Comparison of ENCODE assay signal across 1 cellular context in the genomic region with DNA sequence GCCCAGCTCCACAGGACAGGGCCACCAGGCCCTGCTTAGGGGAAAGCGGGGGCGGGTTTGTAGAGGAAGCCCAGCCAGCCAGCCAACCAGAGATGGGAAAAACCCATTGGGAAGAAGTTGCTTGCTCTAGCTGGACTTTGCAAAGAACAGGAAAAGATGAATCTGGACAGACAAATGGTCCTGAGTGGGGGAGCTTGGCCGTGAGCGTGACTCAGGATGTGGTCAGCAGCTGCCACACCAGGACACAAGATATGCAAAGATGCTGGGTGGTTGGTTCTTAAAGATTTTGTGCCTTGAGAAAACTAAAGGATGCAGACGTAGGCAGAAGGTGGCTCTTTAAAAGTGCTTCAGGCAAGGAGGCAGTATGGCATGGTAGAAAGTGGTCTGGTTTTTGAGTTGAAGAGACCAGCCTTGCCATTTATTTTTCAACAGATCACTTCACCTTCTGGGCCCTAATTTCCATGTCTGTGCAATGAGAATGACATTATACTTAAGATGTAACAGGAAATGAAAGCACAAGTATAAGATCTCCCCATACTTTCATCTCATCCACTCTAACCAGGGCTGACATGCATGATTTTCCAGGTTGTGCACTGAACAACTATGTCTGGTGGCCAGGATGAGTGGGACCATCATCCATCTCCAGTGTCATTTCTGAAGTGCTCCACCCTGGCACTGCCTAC.
A peak's percentile ranks its signal among the peaks of the same experiment; 100 is the strongest.
TF ChIP-seq lines count a peak whose summit lies in the region.

No MANE protein-coding gene starts in this region.

TF ChIP-seq in K562, 482 proteins besides CTCF, POLR2A, EP300 and RAD21:
- TF ChIP-seq TRIM28 (IDR thresholded peaks at IDR 0.05) (no peak), KLF1 (tag; IDR thresholded peaks at IDR 0.05) (no peak), SMARCA4 (IDR thresholded peaks at IDR 0.05) (no peak), FOSL1 (tag; conservative IDR thresholded peaks at IDR 0.05) (peak; percentile 58), ZNF41 (CRISPR knock-in tag; conservative IDR thresholded peaks at IDR 0.05) (no peak), CREBBP (IDR thresholded peaks at IDR 0.05; ENCODE audit: low read depth, low read length) (no peak), CBFA2T3 (IDR thresholded peaks at IDR 0.05) (0 out of 2 replicates have a peak, but pooled peaks have one; percentile 4), GABPA (tag; conservative IDR thresholded peaks at IDR 0.05; ENCODE audit: low read depth) (0 out of 2 replicates have a peak, but pooled peaks have one; percentile 31), TCFL5 (CRISPR knock-in tag; conservative IDR thresholded peaks at IDR 0.05) (no peak), ZNF274 (IDR thresholded peaks at IDR 0.05; ENCODE audit: borderline replicate concordance, low read depth, low read length) (no peak), CHD1 (IDR thresholded peaks at IDR 0.05; ENCODE audit: low read length) (no peak), SIX5 (IDR thresholded peaks at IDR 0.05; ENCODE audit: borderline replicate concordance in 1 of 2, insufficient read depth in 1 of 2, low read depth in 1 of 2, low read length in 2 of 2) (no peak), TAF1 (IDR thresholded peaks at IDR 0.05; ENCODE audit: control insufficient read depth, extremely low read depth, insufficient read depth, low read length, severe bottlenecking) (no peak), HNRNPUL1 (IDR thresholded peaks at IDR 0.05; ENCODE audit: low read length) (no peak), SOX6 (IDR thresholded peaks at IDR 0.05) (no peak), EGR1 (conservative IDR thresholded peaks at IDR 0.05) (0 out of 2 replicates have a peak, but pooled peaks have one; percentile 14), ZNF354B (CRISPR knock-in tag; IDR thresholded peaks at IDR 0.05) (no peak), RUNX1 (IDR thresholded peaks at IDR 0.05; ENCODE audit: low read depth) (no peak), MIER1 (IDR thresholded peaks at IDR 0.05; ENCODE audit: low read depth) (no peak), HEY1 (CRISPR knock-in tag; IDR thresholded peaks at IDR 0.05; ENCODE audit: borderline replicate concordance) (no peak), DIDO1 (tag; IDR thresholded peaks at IDR 0.05; ENCODE audit: low read depth) (no peak), POLR3A (IDR thresholded peaks at IDR 0.05; ENCODE audit: borderline replicate concordance, extremely low read depth, insufficient read depth, insufficient read length) (no peak), THRAP3 (IDR thresholded peaks at IDR 0.05; ENCODE audit: borderline replicate concordance) (no peak), SMAD1 (IDR thresholded peaks at IDR 0.05; ENCODE audit: low read depth, low read length, partially characterized antibody) (no peak), ZNF785 (CRISPR knock-in tag; IDR thresholded peaks at IDR 0.05) (no peak), ETV5 (CRISPR knock-in tag; IDR thresholded peaks at IDR 0.05; ENCODE audit: low read depth) (no peak), RCOR1 (IDR thresholded peaks at IDR 0.05; ENCODE audit: borderline replicate concordance in 1 of 2, low read depth in 2 of 2, low read length in 2 of 2) (0 out of 4 replicates have a peak, but pooled peaks of 1 of the 2 experiments have one; percentile 26), BRCA1 (IDR thresholded peaks at IDR 0.05) (no peak), BRCA1 (CRISPR knock-in tag; IDR thresholded peaks at IDR 0.05) (no peak), TEAD1 (CRISPR knock-in tag; IDR thresholded peaks at IDR 0.05) (no peak)
- TF ChIP-seq, protein P1, sequence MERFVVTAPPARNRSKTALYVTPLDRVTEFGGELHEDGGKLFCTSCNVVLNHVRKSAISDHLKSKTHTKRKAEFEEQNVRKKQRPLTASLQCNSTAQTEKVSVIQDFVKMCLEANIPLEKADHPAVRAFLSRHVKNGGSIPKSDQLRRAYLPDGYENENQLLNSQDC (CRISPR knock-in tag; IDR thresholded peaks at IDR 0.05) = no peak
- TF ChIP-seq, protein P2, sequence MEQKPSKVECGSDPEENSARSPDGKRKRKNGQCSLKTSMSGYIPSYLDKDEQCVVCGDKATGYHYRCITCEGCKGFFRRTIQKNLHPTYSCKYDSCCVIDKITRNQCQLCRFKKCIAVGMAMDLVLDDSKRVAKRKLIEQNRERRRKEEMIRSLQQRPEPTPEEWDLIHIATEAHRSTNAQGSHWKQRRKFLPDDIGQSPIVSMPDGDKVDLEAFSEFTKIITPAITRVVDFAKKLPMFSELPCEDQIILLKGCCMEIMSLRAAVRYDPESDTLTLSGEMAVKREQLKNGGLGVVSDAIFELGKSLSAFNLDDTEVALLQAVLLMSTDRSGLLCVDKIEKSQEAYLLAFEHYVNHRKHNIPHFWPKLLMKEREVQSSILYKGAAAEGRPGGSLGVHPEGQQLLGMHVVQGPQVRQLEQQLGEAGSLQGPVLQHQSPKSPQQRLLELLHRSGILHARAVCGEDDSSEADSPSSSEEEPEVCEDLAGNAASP (IDR thresholded peaks at IDR 0.05) = no peak
- TF ChIP-seq, protein P3, sequence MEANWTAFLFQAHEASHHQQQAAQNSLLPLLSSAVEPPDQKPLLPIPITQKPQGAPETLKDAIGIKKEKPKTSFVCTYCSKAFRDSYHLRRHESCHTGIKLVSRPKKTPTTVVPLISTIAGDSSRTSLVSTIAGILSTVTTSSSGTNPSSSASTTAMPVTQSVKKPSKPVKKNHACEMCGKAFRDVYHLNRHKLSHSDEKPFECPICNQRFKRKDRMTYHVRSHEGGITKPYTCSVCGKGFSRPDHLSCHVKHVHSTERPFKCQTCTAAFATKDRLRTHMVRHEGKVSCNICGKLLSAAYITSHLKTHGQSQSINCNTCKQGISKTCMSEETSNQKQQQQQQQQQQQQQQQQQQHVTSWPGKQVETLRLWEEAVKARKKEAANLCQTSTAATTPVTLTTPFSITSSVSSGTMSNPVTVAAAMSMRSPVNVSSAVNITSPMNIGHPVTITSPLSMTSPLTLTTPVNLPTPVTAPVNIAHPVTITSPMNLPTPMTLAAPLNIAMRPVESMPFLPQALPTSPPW (CRISPR knock-in tag; IDR thresholded peaks at IDR 0.05) = no peak
- TF ChIP-seq, protein P4, sequence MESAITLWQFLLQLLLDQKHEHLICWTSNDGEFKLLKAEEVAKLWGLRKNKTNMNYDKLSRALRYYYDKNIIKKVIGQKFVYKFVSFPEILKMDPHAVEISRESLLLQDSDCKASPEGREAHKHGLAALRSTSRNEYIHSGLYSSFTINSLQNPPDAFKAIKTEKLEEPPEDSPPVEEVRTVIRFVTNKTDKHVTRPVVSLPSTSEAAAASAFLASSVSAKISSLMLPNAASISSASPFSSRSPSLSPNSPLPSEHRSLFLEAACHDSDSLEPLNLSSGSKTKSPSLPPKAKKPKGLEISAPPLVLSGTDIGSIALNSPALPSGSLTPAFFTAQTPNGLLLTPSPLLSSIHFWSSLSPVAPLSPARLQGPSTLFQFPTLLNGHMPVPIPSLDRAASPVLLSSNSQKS (CRISPR knock-in tag; IDR thresholded peaks at IDR 0.05) = no peak
- TF ChIP-seq, protein P5, sequence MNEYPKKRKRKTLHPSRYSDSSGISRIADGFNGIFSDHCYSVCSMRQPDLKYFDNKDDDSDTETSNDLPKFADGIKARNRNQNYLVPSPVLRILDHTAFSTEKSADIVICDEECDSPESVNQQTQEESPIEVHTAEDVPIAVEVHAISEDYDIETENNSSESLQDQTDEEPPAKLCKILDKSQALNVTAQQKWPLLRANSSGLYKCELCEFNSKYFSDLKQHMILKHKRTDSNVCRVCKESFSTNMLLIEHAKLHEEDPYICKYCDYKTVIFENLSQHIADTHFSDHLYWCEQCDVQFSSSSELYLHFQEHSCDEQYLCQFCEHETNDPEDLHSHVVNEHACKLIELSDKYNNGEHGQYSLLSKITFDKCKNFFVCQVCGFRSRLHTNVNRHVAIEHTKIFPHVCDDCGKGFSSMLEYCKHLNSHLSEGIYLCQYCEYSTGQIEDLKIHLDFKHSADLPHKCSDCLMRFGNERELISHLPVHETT (CRISPR knock-in tag; conservative IDR thresholded peaks at IDR 0.05 in 1 of 2, IDR thresholded peaks at IDR 0.05 in 1 of 2) = no peak
- TF ChIP-seq, protein P6, sequence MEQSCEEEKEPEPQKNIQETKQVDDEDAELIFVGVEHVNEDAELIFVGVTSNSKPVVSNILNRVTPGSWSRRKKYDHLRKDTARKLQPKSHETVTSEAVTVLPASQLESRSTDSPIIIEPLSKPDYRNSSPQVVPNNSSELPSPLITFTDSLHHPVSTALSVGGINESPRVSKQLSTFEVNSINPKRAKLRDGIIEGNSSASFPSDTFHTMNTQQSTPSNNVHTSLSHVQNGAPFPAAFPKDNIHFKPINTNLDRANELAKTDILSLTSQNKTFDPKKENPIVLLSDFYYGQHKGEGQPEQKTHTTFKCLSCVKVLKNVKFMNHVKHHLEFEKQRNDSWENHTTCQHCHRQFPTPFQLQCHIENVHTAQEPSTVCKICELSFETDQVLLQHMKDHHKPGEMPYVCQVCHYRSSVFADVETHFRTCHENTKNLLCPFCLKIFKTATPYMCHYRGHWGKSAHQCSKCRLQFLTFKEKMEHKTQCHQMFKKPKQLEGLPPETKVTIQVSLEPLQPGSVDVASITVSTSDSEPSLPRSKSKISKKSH (CRISPR knock-in tag; IDR thresholded peaks at IDR 0.05) = no peak
- TF ChIP-seq, protein P7, sequence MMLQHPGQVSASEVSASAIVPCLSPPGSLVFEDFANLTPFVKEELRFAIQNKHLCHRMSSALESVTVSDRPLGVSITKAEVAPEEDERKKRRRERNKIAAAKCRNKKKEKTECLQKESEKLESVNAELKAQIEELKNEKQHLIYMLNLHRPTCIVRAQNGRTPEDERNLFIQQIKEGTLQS (IDR thresholded peaks at IDR 0.05) = 0 out of 2 replicates have a peak, but pooled peaks have one; percentile 13
- TF ChIP-seq, protein P7 (CRISPR knock-in tag; conservative IDR thresholded peaks at IDR 0.05) = no peak
- TF ChIP-seq, protein P8, sequence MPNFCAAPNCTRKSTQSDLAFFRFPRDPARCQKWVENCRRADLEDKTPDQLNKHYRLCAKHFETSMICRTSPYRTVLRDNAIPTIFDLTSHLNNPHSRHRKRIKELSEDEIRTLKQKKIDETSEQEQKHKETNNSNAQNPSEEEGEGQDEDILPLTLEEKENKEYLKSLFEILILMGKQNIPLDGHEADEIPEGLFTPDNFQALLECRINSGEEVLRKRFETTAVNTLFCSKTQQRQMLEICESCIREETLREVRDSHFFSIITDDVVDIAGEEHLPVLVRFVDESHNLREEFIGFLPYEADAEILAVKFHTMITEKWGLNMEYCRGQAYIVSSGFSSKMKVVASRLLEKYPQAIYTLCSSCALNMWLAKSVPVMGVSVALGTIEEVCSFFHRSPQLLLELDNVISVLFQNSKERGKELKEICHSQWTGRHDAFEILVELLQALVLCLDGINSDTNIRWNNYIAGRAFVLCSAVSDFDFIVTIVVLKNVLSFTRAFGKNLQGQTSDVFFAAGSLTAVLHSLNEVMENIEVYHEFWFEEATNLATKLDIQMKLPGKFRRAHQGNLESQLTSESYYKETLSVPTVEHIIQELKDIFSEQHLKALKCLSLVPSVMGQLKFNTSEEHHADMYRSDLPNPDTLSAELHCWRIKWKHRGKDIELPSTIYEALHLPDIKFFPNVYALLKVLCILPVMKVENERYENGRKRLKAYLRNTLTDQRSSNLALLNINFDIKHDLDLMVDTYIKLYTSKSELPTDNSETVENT (CRISPR knock-in tag; IDR thresholded peaks at IDR 0.05) = no peak
- TF ChIP-seq, protein P9, sequence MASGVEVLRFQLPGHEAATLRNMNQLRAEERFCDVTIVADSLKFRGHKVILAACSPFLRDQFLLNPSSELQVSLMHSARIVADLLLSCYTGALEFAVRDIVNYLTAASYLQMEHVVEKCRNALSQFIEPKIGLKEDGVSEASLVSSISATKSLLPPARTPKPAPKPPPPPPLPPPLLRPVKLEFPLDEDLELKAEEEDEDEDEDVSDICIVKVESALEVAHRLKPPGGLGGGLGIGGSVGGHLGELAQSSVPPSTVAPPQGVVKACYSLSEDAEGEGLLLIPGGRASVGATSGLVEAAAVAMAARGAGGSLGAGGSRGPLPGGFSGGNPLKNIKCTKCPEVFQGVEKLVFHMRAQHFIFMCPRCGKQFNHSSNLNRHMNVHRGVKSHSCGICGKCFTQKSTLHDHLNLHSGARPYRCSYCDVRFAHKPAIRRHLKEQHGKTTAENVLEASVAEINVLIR (CRISPR knock-in tag; IDR thresholded peaks at IDR 0.05) = no peak
- TF ChIP-seq, protein P10, sequence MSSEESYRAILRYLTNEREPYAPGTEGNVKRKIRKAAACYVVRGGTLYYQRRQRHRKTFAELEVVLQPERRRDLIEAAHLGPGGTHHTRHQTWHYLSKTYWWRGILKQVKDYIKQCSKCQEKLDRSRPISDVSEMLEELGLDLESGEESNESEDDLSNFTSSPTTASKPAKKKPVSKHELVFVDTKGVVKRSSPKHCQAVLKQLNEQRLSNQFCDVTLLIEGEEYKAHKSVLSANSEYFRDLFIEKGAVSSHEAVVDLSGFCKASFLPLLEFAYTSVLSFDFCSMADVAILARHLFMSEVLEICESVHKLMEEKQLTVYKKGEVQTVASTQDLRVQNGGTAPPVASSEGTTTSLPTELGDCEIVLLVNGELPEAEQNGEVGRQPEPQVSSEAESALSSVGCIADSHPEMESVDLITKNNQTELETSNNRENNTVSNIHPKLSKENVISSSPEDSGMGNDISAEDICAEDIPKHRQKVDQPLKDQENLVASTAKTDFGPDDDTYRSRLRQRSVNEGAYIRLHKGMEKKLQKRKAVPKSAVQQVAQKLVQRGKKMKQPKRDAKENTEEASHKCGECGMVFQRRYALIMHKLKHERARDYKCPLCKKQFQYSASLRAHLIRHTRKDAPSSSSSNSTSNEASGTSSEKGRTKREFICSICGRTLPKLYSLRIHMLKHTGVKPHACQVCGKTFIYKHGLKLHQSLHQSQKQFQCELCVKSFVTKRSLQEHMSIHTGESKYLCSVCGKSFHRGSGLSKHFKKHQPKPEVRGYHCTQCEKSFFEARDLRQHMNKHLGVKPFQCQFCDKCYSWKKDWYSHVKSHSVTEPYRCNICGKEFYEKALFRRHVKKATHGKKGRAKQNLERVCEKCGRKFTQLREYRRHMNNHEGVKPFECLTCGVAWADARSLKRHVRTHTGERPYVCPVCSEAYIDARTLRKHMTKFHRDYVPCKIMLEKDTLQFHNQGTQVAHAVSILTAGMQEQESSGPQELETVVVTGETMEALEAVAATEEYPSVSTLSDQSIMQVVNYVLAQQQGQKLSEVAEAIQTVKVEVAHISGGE (CRISPR knock-in tag; IDR thresholded peaks at IDR 0.05) = peak in 1 of 3 experiments; percentile 70; a peak in 2 of 6 replicates
